8 cellular contexts compared by ENCODE assay signal in the genomic region with DNA sequence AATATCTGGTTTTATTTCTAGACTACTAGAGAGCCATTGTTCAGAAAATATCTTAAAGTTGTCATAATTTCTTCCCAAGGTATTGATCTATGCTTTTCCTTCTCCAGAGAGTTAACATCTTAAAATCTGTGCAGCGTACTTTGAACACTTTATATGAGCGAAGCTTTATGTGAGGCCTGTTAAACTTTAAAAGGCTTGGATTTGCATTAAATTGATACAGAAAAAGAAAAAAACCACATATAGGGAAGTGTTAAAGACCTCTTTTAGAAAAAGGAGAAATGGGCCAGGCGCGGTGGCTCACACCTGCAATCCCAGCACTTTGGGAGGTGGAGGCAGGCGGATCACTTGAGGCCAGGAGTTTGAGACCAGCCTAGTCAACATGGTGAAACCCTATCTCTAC. TPM values are rescaled to one million over a fixed set of nuclear protein-coding genes. Genes with fewer than 3 reads are reported as not detected.
A peak's percentile ranks its signal among the peaks of the same experiment; 100 is the strongest.
DNase-seq lines count a peak whose midpoint lies in the region; ATAC-seq and TF ChIP-seq lines count a peak whose summit lies in the region.

No MANE protein-coding gene starts in this region.

- no peaks in the 10 kb centered on the region for H3K9me3 Mint-ChIP-seq in T-helper 1 cell treated with Interleukin-12 subunit alpha and Interleukin-12 subunit beta and Interleukin-4 antibody, amounts not matched to agents 30 μg/mL and 1 μg/mL, for 36 hours
- no peaks in the 10 kb centered on the region for H3K9me3 Mint-ChIP-seq in activated B cell treated with CpG ODN at 0.5 μM for 24 hours

- no peaks in the 10 kb centered on the region for H3K9me3 ChIP-seq in left lung

- H3K36me3 Mint-ChIP-seq in T-helper 1 cell treated with Interleukin-12 subunit alpha and Interleukin-12 subunit beta and Interleukin-4 antibody, amounts not matched to agents 30 μg/mL and 1 μg/mL, for 36 hours (ENCODE audit: low read depth) = peaks cover 11% of the 10 kb centered on the region
- H3K36me3 Mint-ChIP-seq in activated B cell treated with CpG ODN at 0.5 μM for 24 hours (ENCODE audit: low read depth) = peaks cover 65% of the 10 kb centered on the region

- TF ChIP-seq CTCF in activated B cell treated with CpG ODN at 0.5 μM for 24 hours (IDR thresholded peaks at IDR 0.05) = no peak
- TF ChIP-seq CTCF in left lung (IDR thresholded peaks at IDR 0.05) = peak in 1 of 2 donors; percentile 11

- H3K4me1 Mint-ChIP-seq in T-helper 1 cell treated with Interleukin-12 subunit alpha and Interleukin-12 subunit beta and Interleukin-4 antibody, amounts not matched to agents 30 μg/mL and 1 μg/mL, for 36 hours (ENCODE audit: low read depth) = peaks cover 11% of the 10 kb centered on the region
- H3K4me1 Mint-ChIP-seq in activated B cell treated with CpG ODN at 0.5 μM for 24 hours = peaks cover 89% of the 10 kb centered on the region

- H3K27me3 Mint-ChIP-seq in T-helper 1 cell treated with Interleukin-12 subunit alpha and Interleukin-12 subunit beta and Interleukin-4 antibody, amounts not matched to agents 30 μg/mL and 1 μg/mL, for 36 hours (ENCODE audit: low read depth) = no peaks in the 10 kb centered on the region
- no peaks in the 10 kb centered on the region for H3K27me3 Mint-ChIP-seq in activated B cell treated with CpG ODN at 0.5 μM for 24 hours

- intact Hi-C loops in activated B cell treated with CpG ODN at 0.5 μM for 24 hours (cut with micrococcal nuclease) (loop anchor here (1.0 kb wide), 3 partner anchors 28 to 70 kb away; no protein-coding TSS in a partner anchor), left lung (cut with DNase I) (no loop called here)

- H3K4me3 ChIP-seq in left lung (peak overlapping the region; percentile 20 to 38), H7 (ENCODE audit: insufficient read depth, low read depth, low read length) (no peak overlapping the region)

- CTCF ChIA-PET in activated B cell treated with CpG ODN at 0.5 μM for 24 hours (lab: Charles Lee) = interaction anchor here (0.7 to 2.0 kb wide), 5 partner anchors 15 to 71 kb away, joined by 3 to 7 read pairs (median 4); no protein-coding TSS in a partner anchor

- H3K36me3 ChIP-seq in left lung = peaks cover 0 to 70% of the 10 kb centered on the region in 2 donors
- no peaks in the 10 kb centered on the region for H3K36me3 ChIP-seq in H7 (replicated peaks; ENCODE audit: control insufficient read depth, insufficient read depth, low read length)

- H3K4me1 ChIP-seq in left lung = peaks cover 0 to 12% of the 10 kb centered on the region in 2 donors

- ATAC-seq in activated B cell treated with CpG ODN at 0.5 μM for 24 hours (ENCODE audit: low read depth) (peak; percentile 43), left lung (no peak), HG03354 (IDR thresholded peaks at IDR 0.05; ENCODE audit: poor library complexity, severe bottlenecking, unreplicated experiment) (no peak)

- H3K27ac Mint-ChIP-seq in T-helper 1 cell treated with Interleukin-12 subunit alpha and Interleukin-12 subunit beta and Interleukin-4 antibody, amounts not matched to agents 30 μg/mL and 1 μg/mL, for 36 hours = peak overlapping the region; percentile 86
- H3K27ac Mint-ChIP-seq in activated B cell treated with CpG ODN at 0.5 μM for 24 hours = peak overlapping the region; percentile 96

- DNase-seq in T-helper 1 cell (no peak), activated B cell treated with CpG ODN at 0.5 μM for 24 hours (no peak), left lung (no peak), substantia nigra (lab: John Stamatoyannopoulos, UW) (no peak), SW 1271 (lab: John Stamatoyannopoulos, UW) (no peak), H7 (no peak)

- H3K27ac ChIP-seq in left lung (peak overlapping the region; percentile 82 to 87), substantia nigra (ENCODE audit: low read depth, low read length, poor library complexity, severe bottlenecking) (peak overlapping the region; percentile 56)

- H3K4me3 Mint-ChIP-seq in T-helper 1 cell treated with Interleukin-12 subunit alpha and Interleukin-12 subunit beta and Interleukin-4 antibody, amounts not matched to agents 30 μg/mL and 1 μg/mL, for 36 hours = peak overlapping the region; percentile 73
- peak overlapping the region; percentile 82 for H3K4me3 Mint-ChIP-seq in activated B cell treated with CpG ODN at 0.5 μM for 24 hours

- H3K27me3 ChIP-seq in left lung = no peaks in the 10 kb centered on the region
- H3K27me3 ChIP-seq in H7 (ENCODE audit: control insufficient read depth, insufficient read depth, low read length) = no peaks in the 10 kb centered on the region

- POLR2A ChIA-PET in activated B cell treated with CpG ODN at 0.5 μM for 24 hours (lab: Charles Lee) = interaction anchor here (0.6 to 5.9 kb wide), 10 partner anchors 9 to 125 kb away, joined by 3 to 95 read pairs (median 8); partner anchors contain the start of gene MORC3

RNA-seq across cellular contexts. Expression of gene MORC3, which starts 59.2 kb away (rescaled TPM):
- total RNA-seq in activated B cell treated with CpG ODN at 0.5 μM for 24 hours (55.4 and 65.6 TPM in 2 replicates), left lung (10 to 100 TPM; 25.6 to 37.7 TPM)
- 15.3 and 24.9 TPM in 2 replicates for total RNA-seq in H7 (2014; rRNA removed; shearing (Covaris generic))
